14 cellular contexts compared by ENCODE assay signal in the genomic region with DNA sequence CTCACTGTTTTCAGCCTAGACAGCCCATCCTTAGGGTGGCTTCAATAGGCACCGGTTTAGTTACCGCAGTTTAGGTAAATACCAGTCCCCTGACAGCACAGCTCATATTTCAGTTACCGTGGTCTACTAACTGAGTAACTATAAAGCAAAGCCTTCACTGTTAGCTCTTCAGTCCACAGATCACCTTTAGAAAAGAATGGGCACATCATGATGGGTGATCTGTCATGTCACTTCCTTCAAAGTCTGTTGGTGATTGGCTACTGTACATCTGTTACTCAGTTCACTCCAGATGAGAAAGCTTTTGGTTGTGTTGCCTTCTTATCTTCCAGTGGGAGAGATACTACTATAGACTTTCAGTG.
DNase-seq lines count a peak whose midpoint lies in the region; ATAC-seq and TF ChIP-seq lines count a peak whose summit lies in the region.
"Had no signal": no experiment of that assay in that cellular context is flagged by ENCODE, and none has a peak within 500 bp of the region (broad histone marks: within the 10 kb centered on the region; RNA-seq: fewer than 3 reads in every experiment).

No MANE protein-coding gene starts in this region.

- H3K4me1 ChIP-seq in Loucy (ENCODE audit: insufficient read depth, low read length, poor library complexity, severe bottlenecking), result peaks cover 43% of the 10 kb centered on the region
- H3K4me1 ChIP-seq: testis had no signal

- H3F3A ChIP-seq in Loucy (ENCODE audit: low read depth), result peaks cover 7% of the 10 kb centered on the region; the same call in 1 of the 2 replicates

- no peak overlapping the region for H2AFZ ChIP-seq in Loucy (ENCODE audit: low read length)

- H3K36me3 ChIP-seq in Loucy (ENCODE audit: insufficient read depth, low read length), result peaks cover 18% of the 10 kb centered on the region

- peaks cover 4% of the 10 kb centered on the region; the same call in 1 of the 2 replicates for H3K79me2 ChIP-seq in Loucy (ENCODE audit: insufficient read depth, low read length)

- H3K4me2 ChIP-seq in Loucy (ENCODE audit: low read depth, low read length, poor library complexity, severe bottlenecking), result peak overlapping the region; percentile 1

- no peak overlapping the region for H3K4me3 Mint-ChIP-seq in activated naive CD8-positive, alpha-beta T cell treated with anti-CD3 and anti-CD28 coated beads, Interleukin-2, amount 50 U/mL, for 24 hours
- no peak overlapping the region for H3K4me3 Mint-ChIP-seq in memory B cell

- DNase-seq in NCI-H2107 treated with DMSO at 0.1 percent for 48 hours (lab: John Stamatoyannopoulos, UW; ENCODE audit: unreplicated experiment) (peak; percentile 46), NCI-H2107 (lab: John Stamatoyannopoulos, UW) (no peak), memory B cell (ENCODE audit: low spot score in 2 of 2) (no peak), EL (no peak), KG1 (lab: John Stamatoyannopoulos, UW) (no peak)
- no peak for DNase-seq in activated naive CD8-positive, alpha-beta T cell treated with anti-CD3 and anti-CD28 coated beads, Interleukin-2, amount 50 U/mL, for 24 hours
- DNase-seq in stimulated activated CD4-positive, alpha-beta T cell treated with anti-CD3 and anti-CD28 coated beads, Interleukin-4, amount 100 ng/mL, for 4 hours, result no peak
- DNase-seq: activated CD4-positive, CD25-positive, alpha-beta regulatory T cell; central memory CD4-positive, alpha-beta T cell; mesendoderm; NCI-H1436; Peyer's patch; testis had no signal

- no peak overlapping the region for H3K4me3 ChIP-seq in Loucy (ENCODE audit: low read length, poor library complexity, severe bottlenecking)
- H3K4me3 ChIP-seq: Peyer's patch, testis had no signal

- H3K9me2 ChIP-seq in Loucy (replicated peaks; ENCODE audit: low read depth, low read length), result no peaks in the 10 kb centered on the region

- no peaks in the 10 kb centered on the region for H3K4me1 Mint-ChIP-seq in activated naive CD8-positive, alpha-beta T cell treated with anti-CD3 and anti-CD28 coated beads, Interleukin-2, amount 50 U/mL, for 24 hours
- H3K4me1 Mint-ChIP-seq in memory B cell, result peaks cover 3% of the 10 kb centered on the region

- no peak overlapping the region for H3K9ac ChIP-seq in Loucy (ENCODE audit: low read depth, low read length, poor library complexity, severe bottlenecking)

- H3K27me3 Mint-ChIP-seq in activated naive CD8-positive, alpha-beta T cell treated with anti-CD3 and anti-CD28 coated beads, Interleukin-2, amount 50 U/mL, for 24 hours, result no peaks in the 10 kb centered on the region
- no peaks in the 10 kb centered on the region for H3K27me3 Mint-ChIP-seq in memory B cell

- no peak overlapping the region for H3K27ac Mint-ChIP-seq in activated naive CD8-positive, alpha-beta T cell treated with anti-CD3 and anti-CD28 coated beads, Interleukin-2, amount 50 U/mL, for 24 hours
- peak overlapping the region; percentile 63 for H3K27ac Mint-ChIP-seq in memory B cell

- H3K9me3 ChIP-seq in Loucy (ENCODE audit: insufficient read depth, low read depth, low read length), result no peaks in the 10 kb centered on the region
- H3K9me3 ChIP-seq: Peyer's patch, testis had no signal

- H4K20me1 ChIP-seq in Loucy (ENCODE audit: insufficient read depth, low read length, poor library complexity, severe bottlenecking), result no peaks in the 10 kb centered on the region

- peak; percentile 21 for ATAC-seq in activated naive CD8-positive, alpha-beta T cell treated with anti-CD3 and anti-CD28 coated beads, Interleukin-2, amount 50 U/mL, for 24 hours
- peak; percentile 57 for ATAC-seq in memory B cell (ENCODE audit: low read depth)

- no peaks in the 10 kb centered on the region for H3K27me3 ChIP-seq in Loucy (ENCODE audit: insufficient read depth, low read length, poor library complexity, severe bottlenecking)
- H3K27me3 ChIP-seq: Peyer's patch, testis had no signal

- no peaks in the 10 kb centered on the region for H3K9me3 Mint-ChIP-seq in activated naive CD8-positive, alpha-beta T cell treated with anti-CD3 and anti-CD28 coated beads, Interleukin-2, amount 50 U/mL, for 24 hours
- H3K9me3 Mint-ChIP-seq in memory B cell, result no peaks in the 10 kb centered on the region

- TF ChIP-seq CTCF in Loucy (conservative IDR thresholded peaks at IDR 0.05; ENCODE audit: low read length), result no peak

- peaks cover 31% of the 10 kb centered on the region for H3K36me3 Mint-ChIP-seq in activated naive CD8-positive, alpha-beta T cell treated with anti-CD3 and anti-CD28 coated beads, Interleukin-2, amount 50 U/mL, for 24 hours (ENCODE audit: low read depth)
- peaks cover 14% of the 10 kb centered on the region for H3K36me3 Mint-ChIP-seq in memory B cell
